1 cellular context compared by ENCODE assay signal in the genomic region with DNA sequence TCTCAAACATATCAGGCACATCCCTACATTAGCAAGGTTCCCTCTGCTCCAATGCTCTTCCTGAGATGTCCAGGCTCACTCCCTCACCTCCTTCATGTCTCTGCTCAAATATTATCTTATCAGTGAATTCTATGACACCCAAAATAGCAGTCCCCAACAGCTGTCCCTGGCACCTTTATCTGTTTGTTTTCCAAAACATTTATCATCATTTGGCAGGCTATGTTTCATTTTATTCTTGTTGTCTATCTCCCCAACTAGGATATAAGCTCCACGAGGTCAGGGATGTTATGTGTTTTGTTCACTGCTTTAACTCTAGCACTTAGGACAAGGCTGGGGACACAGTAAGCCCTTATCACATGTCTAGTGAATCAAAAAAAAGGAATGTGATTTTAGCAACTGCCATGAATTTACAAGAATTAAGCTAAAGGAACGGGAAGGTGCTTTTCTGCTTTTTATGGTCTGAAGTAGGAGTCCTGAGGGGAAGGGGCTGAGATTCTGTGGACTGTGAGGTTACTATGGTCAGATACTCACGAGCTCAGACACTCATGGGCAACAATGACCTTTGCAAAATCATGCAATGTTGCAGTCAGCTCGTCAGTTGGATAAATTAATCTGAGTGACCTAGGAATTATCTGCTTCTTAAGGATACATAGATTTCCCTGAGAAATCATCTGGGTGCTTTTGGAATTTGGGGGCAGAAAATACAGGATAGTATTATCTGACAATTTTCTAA.
TF ChIP-seq lines count a peak whose summit lies in the region.

No MANE protein-coding gene starts in this region.

TF ChIP-seq in GM12891, 5 proteins besides CTCF, POLR2A, EP300 and RAD21 (continued from another document):
- no peak for TF ChIP-seq PAX5 (IDR thresholded peaks at IDR 0.05; ENCODE audit: insufficient read depth, low read length, severe bottlenecking)
